In genomic region chr6:37426945-37427510, GRCh38 we compare ENCODE assay signal across 1 cellular context.
TF ChIP-seq lines count a peak whose summit lies in the region.

No MANE protein-coding gene starts in this region.

TF ChIP-seq in K562, 482 proteins besides CTCF, POLR2A, EP300 and RAD21 (continued from another document and continues in another):
- TF ChIP-seq CREB5 (CRISPR knock-in tag; IDR thresholded peaks at IDR 0.05) (no peak), BRD4 (IDR thresholded peaks at IDR 0.05) (0 out of 2 replicates have a peak, but pooled peaks have one; percentile 51), AFF4 (CRISPR knock-in tag; IDR thresholded peaks at IDR 0.05) (no peak), CEBPZ (IDR thresholded peaks at IDR 0.05; ENCODE audit: borderline replicate concordance, low read depth, low read length) (no peak), DEAF1 (CRISPR knock-in tag; IDR thresholded peaks at IDR 0.05) (no peak), ARHGAP35 (IDR thresholded peaks at IDR 0.05; ENCODE audit: partially characterized antibody) (no peak), FOXJ3 (CRISPR knock-in tag; IDR thresholded peaks at IDR 0.05) (no peak), FOSL1 (tag; conservative IDR thresholded peaks at IDR 0.05) (peak; percentile 32; the same call in 1 of the 2 replicates), BCL6 (CRISPR knock-in tag; IDR thresholded peaks at IDR 0.05) (0 out of 2 replicates have a peak, but pooled peaks have one; percentile 13), SMARCB1 (IDR thresholded peaks at IDR 0.05; ENCODE audit: insufficient read length, low read depth) (no peak), ZSCAN32 (CRISPR knock-in tag; IDR thresholded peaks at IDR 0.05) (no peak), MIER1 (IDR thresholded peaks at IDR 0.05; ENCODE audit: low read depth) (no peak), ZNF512 (tag; IDR thresholded peaks at IDR 0.05) (no peak), DMBX1 (CRISPR knock-in tag; IDR thresholded peaks at IDR 0.05; ENCODE audit: borderline replicate concordance) (peak; percentile 89), IRF9 (tag; IDR thresholded peaks at IDR 0.05) (peak; percentile 67; the same call in 1 of the 2 replicates), CSDE1 (IDR thresholded peaks at IDR 0.05) (no peak), ZNF644 (tag; IDR thresholded peaks at IDR 0.05; ENCODE audit: low read depth) (peak; percentile 88), ZNF175 (CRISPR knock-in tag; IDR thresholded peaks at IDR 0.05; ENCODE audit: low read depth) (peak; percentile 84), IRF1 (CRISPR knock-in tag; IDR thresholded peaks at IDR 0.05; ENCODE audit: borderline replicate concordance) (no peak), ZNF77 (CRISPR knock-in tag; IDR thresholded peaks at IDR 0.05) (no peak), PURB (CRISPR knock-in tag; IDR thresholded peaks at IDR 0.05; ENCODE audit: low read depth) (no peak), HDAC1 (IDR thresholded peaks at IDR 0.05) (peak in 1 of 2 experiments; percentile 51; a peak in 2 of 4 replicates), HLTF (IDR thresholded peaks at IDR 0.05) (no peak), COPS2 (conservative IDR thresholded peaks at IDR 0.05) (no peak), ZNF24 (IDR thresholded peaks at IDR 0.05) (no peak), ZNF41 (CRISPR knock-in tag; conservative IDR thresholded peaks at IDR 0.05) (no peak), ZNF766 (CRISPR knock-in tag; conservative IDR thresholded peaks at IDR 0.05) (0 out of 2 replicates have a peak, but pooled peaks have one; percentile 23), ZNF408 (CRISPR knock-in tag; IDR thresholded peaks at IDR 0.05; ENCODE audit: low read depth) (no peak), ETS2 (tag; IDR thresholded peaks at IDR 0.05; ENCODE audit: borderline replicate concordance, poor library complexity, severe bottlenecking) (no peak), ZNF431 (CRISPR knock-in tag; IDR thresholded peaks at IDR 0.05) (no peak), FOXK2 (conservative IDR thresholded peaks at IDR 0.05 in 1 of 2, IDR thresholded peaks at IDR 0.05 in 1 of 2; ENCODE audit: low read depth in 2 of 2) (peak; percentile 5 to 22; a peak in 1 of 4 replicates), HINFP (tag; conservative IDR thresholded peaks at IDR 0.05; ENCODE audit: low read depth) (0 out of 2 replicates have a peak, but pooled peaks have one; percentile 18), SMARCE1 (IDR thresholded peaks at IDR 0.05) (no peak), ZBTB33 (CRISPR knock-in tag; IDR thresholded peaks at IDR 0.05) (no peak), POLR2AphosphoS5 (IDR thresholded peaks at IDR 0.05; ENCODE audit: control insufficient read depth, insufficient read depth, low read depth, low read length) (0 out of 2 replicates have a peak, but pooled peaks have one; percentile 28), KHSRP (IDR thresholded peaks at IDR 0.05) (no peak), TCF7L2 (IDR thresholded peaks at IDR 0.05; ENCODE audit: low read depth, low read length) (no peak), MAFG (tag; conservative IDR thresholded peaks at IDR 0.05) (no peak), TCF3 (CRISPR knock-in tag; IDR thresholded peaks at IDR 0.05) (no peak)
